In the genomic region with DNA sequence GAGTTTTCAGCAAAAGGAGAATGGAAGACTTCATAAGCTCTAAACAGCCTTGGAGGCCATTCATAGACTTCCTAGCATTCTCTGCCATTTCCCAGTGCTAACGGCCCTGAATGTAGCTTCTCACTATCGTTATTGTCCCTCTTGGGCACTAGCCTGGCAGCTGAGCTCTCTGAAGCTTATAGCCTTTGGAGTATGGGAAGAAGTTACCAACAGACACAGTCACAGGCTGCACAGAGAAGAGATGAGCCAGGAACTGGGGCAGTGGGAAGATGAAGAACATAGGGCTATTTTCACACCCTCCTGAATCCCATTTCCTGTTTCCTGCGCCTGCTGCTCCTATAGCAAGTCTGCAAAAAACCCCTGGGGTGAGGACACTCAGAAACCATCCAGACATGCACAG, we compare ENCODE assay signal across 13 cellular contexts. TPM values are rescaled to one million over a fixed set of nuclear protein-coding genes. Genes with fewer than 3 reads are reported as not detected.
DNase-seq lines count a peak whose midpoint lies in the region; ATAC-seq and TF ChIP-seq lines count a peak whose summit lies in the region.
"Had no signal": no experiment of that assay in that cellular context is flagged by ENCODE, and none has a peak within 500 bp of the region (broad histone marks: within the 10 kb centered on the region; RNA-seq: fewer than 3 reads in every experiment).

No MANE protein-coding gene starts in this region.

- H2BK5ac ChIP-seq in trophoblast cell (ENCODE audit: low read depth, low read length, poor library complexity), result peak overlapping the region; percentile 64

- DNase-seq in ELF-1 (ENCODE audit: low read depth, low spot score) (peak; percentile 61), SK-MEL-5 (ENCODE audit: low read depth, low spot score) (peak; percentile 61), left ventricle myocardium inferior (no peak), trophoblast cell (no peak), COR-L47 (lab: John Stamatoyannopoulos, UW) (no peak)
- no peak for DNase-seq in stimulated activated CD4-positive, alpha-beta T cell treated with anti-CD3 and anti-CD28 coated beads, Interleukin-4, amount 100 ng/mL, for 1 hour
- DNase-seq: activated CD4-positive, alpha-beta memory T cell treated with anti-CD3 and anti-CD28 coated beads for 36 hours; activated naive CD4-positive, alpha-beta T cell treated with anti-CD3 and anti-CD28 coated beads, Interleukin-2, amount 10 ng/mL, durations not matched to agents 7 days and 5 days; CD4-positive, alpha-beta memory T cell; effector CD4-positive, alpha-beta T cell; NCI-H1105 treated with DMSO at 0.1 percent for 48 hours had no signal

- H3K18ac ChIP-seq in trophoblast cell (ENCODE audit: low read length), result no peak overlapping the region

- H4K12ac ChIP-seq in trophoblast cell (ENCODE audit: low read depth, low read length), result no peak overlapping the region

- H3K36me3 ChIP-seq in left ventricle myocardium inferior, result no peaks in the 10 kb centered on the region
- no peaks in the 10 kb centered on the region for H3K36me3 ChIP-seq in trophoblast cell (ENCODE audit: control insufficient read depth in 1 of 2, insufficient read depth in 2 of 2, low read length in 2 of 2)

- no peak overlapping the region for H2AFZ ChIP-seq in trophoblast cell (ENCODE audit: insufficient read depth, low read length, poor library complexity)

- peaks cover 5% of the 10 kb centered on the region for H3K79me1 ChIP-seq in trophoblast cell (ENCODE audit: low read length)

- peak overlapping the region; percentile 32 for H4K8ac ChIP-seq in trophoblast cell (ENCODE audit: low read depth, low read length)

- H3K9me3 ChIP-seq in left ventricle myocardium inferior (replicated peaks) (no peaks in the 10 kb centered on the region), trophoblast cell (ENCODE audit: insufficient read depth, low read depth, low read length) (no peaks in the 10 kb centered on the region)

- no peak overlapping the region for H2AK5ac ChIP-seq in trophoblast cell (ENCODE audit: low read length)

- H3K79me2 ChIP-seq in trophoblast cell (ENCODE audit: control insufficient read depth, insufficient read depth, low read length, poor library complexity), result no peaks in the 10 kb centered on the region

- no peak overlapping the region for H3K4me2 ChIP-seq in trophoblast cell (ENCODE audit: low read length)

- peaks cover 43% of the 10 kb centered on the region for H3K4me1 ChIP-seq in left ventricle myocardium inferior
- peaks cover 15% of the 10 kb centered on the region in 2 experiments for H3K4me1 ChIP-seq in trophoblast cell (ENCODE audit: control insufficient read depth in 1 of 2, insufficient read depth in 2 of 2, low read length in 2 of 2)

- intact Hi-C loops in left ventricle myocardium inferior (cut with micrococcal nuclease), result loop anchor here (5.0 kb wide), 1 partner anchor 108 kb away; no protein-coding TSS in a partner anchor

- no CpG with 5 or more reads among the region's 3 CpGs for WGBS in trophoblast cell (ENCODE audit: extremely low coverage, insufficient coverage, insufficient read length)

- H3K9ac ChIP-seq in trophoblast cell (ENCODE audit: low read length), result no peak overlapping the region

- ATAC-seq in HG02973 (IDR thresholded peaks at IDR 0.05; ENCODE audit: unreplicated experiment) (no peak), HG02885 (IDR thresholded peaks at IDR 0.05; ENCODE audit: poor library complexity, unreplicated experiment) (no peak)

- peak overlapping the region; percentile 41 for H2BK120ac ChIP-seq in trophoblast cell (ENCODE audit: insufficient read depth, low read length, poor library complexity)

- H4K91ac ChIP-seq in trophoblast cell (ENCODE audit: low read depth, low read length), result no peak overlapping the region

- TF ChIP-seq CTCF in left ventricle myocardium inferior (IDR thresholded peaks at IDR 0.05; ENCODE audit: borderline replicate concordance), result no peak

- H2BK12ac ChIP-seq in trophoblast cell (ENCODE audit: low read length), result peak overlapping the region; percentile 52

- H3K27me3 ChIP-seq in left ventricle myocardium inferior (ENCODE audit: low read depth) (no peaks in the 10 kb centered on the region), trophoblast cell (ENCODE audit: insufficient read depth, low read length) (no peaks in the 10 kb centered on the region)

- H3K4me3 ChIP-seq in left ventricle myocardium inferior (no peak overlapping the region), trophoblast cell (ENCODE audit: low read depth, low read length) (no peak overlapping the region)

- H3K4ac ChIP-seq in trophoblast cell (ENCODE audit: low read depth, low read length), result no peak overlapping the region

- H3K23ac ChIP-seq in trophoblast cell (ENCODE audit: low read length), result no peak overlapping the region

- H3K27ac ChIP-seq in left ventricle myocardium inferior (replicated peaks) (peak overlapping the region; percentile 69), trophoblast cell (ENCODE audit: low read depth, low read length) (peak overlapping the region; percentile 13)

- in situ Hi-C loops in SK-MEL-5 (cut with HindIII; ENCODE audit: low pct_unique_long_range_greater_than_20kb, low sequenced_read_pairs), result no loop called here

- no peak overlapping the region for H3K14ac ChIP-seq in trophoblast cell (ENCODE audit: low read length)

RNA-seq across cellular contexts. Expression of gene EPC2, which starts 29.1 kb away (rescaled TPM):
- total RNA-seq in SK-MEL-5 (2014; rRNA removed; shearing (Covaris generic)), result 17.3 and 18.3 TPM in 2 replicates
- 14.2 and 15.6 TPM in 2 replicates for polyA plus RNA-seq in SK-MEL-5 (2015; cell fraction: cytosol; rRNA removed)
- 13.7 and 15.5 TPM in 2 replicates for polyA plus RNA-seq in SK-MEL-5 (2015; cell fraction: nucleus; rRNA removed)
- 22.0 TPM for total RNA-seq in left ventricle myocardium inferior
- 15.6 and 16.0 TPM in 2 replicates for polyA plus RNA-seq in trophoblast cell (2013)

Comparison
In these comparisons a context has a peak if more than half of its experiments do, and no peak if none do; other contexts are left out.
1. DNase-seq: peak in ELF-1 (single experiment) and SK-MEL-5 (single experiment); none in left ventricle myocardium inferior (single experiment), trophoblast cell (0 of 2), COR-L47 (single experiment) and stimulated activated CD4-positive, alpha-beta T cell treated with anti-CD3 and anti-CD28 coated beads, Interleukin-4, amount 100 ng/mL, for 1 hour (single experiment).